ENCODE assay signal across 3 cellular contexts in genomic region chr13:57114945-57115344, GRCh38. TPM values are rescaled to one million over a fixed set of nuclear protein-coding genes. Genes with fewer than 3 reads are reported as not detected.
"Had no signal": no experiment of that assay in that cellular context is flagged by ENCODE, and none has a peak within 500 bp of the region (broad histone marks: within the 10 kb centered on the region; RNA-seq: fewer than 3 reads in every experiment).

No MANE protein-coding gene starts in this region.

- H3K4me3 ChIP-seq: GM12878 had no signal

- ATAC-seq: GM12878 had no signal

- DNase-seq: GDM1, GF-D8 had no signal

RNA-seq across cellular contexts. Expression of gene PRR20A, which starts 25.8 kb away (rescaled TPM):
- total RNA-seq: GM12878 had no signal
- polyA plus RNA-seq: GM12878 had no signal

RNA-seq across cellular contexts. Expression of gene PRR20B, which starts 32.3 kb away (rescaled TPM):
- total RNA-seq: GM12878 had no signal
- polyA plus RNA-seq: GM12878 had no signal

RNA-seq across cellular contexts. Expression of gene PRR20C, which starts 38.9 kb away (rescaled TPM):
- total RNA-seq: GM12878 had no signal
- polyA plus RNA-seq: GM12878 had no signal

RNA-seq across cellular contexts. Expression of gene PRR20D, which starts 45.5 kb away (rescaled TPM):
- total RNA-seq: GM12878 had no signal
- polyA plus RNA-seq: GM12878 had no signal

RNA-seq across cellular contexts. Expression of gene PRR20E, which starts 52.1 kb away (rescaled TPM):
- total RNA-seq: GM12878 had no signal
- polyA plus RNA-seq: GM12878 had no signal
